11 cellular contexts compared by ENCODE assay signal in genomic region chr15:67908756-67909155, GRCh38.
"Had no signal": no experiment of that assay in that cellular context is flagged by ENCODE, and none has a peak within 500 bp of the region (broad histone marks: within the 10 kb centered on the region; RNA-seq: fewer than 3 reads in every experiment).

No MANE protein-coding gene starts in this region.

- H3K4me1 Mint-ChIP-seq: GM23338 had no signal

- ATAC-seq: GM23338, HCT116 had no signal

- FAIRE-seq: H1, H54 had no signal

- H3K4me3 Mint-ChIP-seq: GM23338, H9, HFFc6 had no signal

- DNase-seq: GM23248, GOT3, H7, H9, HCEC 1CT, HFFc6 had no signal

- H3K27ac ChIP-seq: GM23248 had no signal

- H3K9ac ChIP-seq: GM23248 had no signal

- H3K4me3 ChIP-seq: GM23248, GM23338, HAP-1 had no signal

- H3K4me2 ChIP-seq: GM23338 had no signal

- H3K4me1 ChIP-seq: HAP-1 had no signal

- H3K27ac Mint-ChIP-seq: GM23338, H9, HFFc6 had no signal

- H3K36me3 ChIP-seq: HAP-1 had no signal

- H2AFZ ChIP-seq: GM23248, GM23338 had no signal
